ENCODE assay signal across 1 cellular context in genomic region chr17:75819116-75819515, GRCh38.
TF ChIP-seq lines count a peak whose summit lies in the region.

No MANE protein-coding gene starts in this region.

TF ChIP-seq in HepG2, 621 proteins besides CTCF, POLR2A, EP300 and RAD21:
- TF ChIP-seq SPEN (CRISPR knock-in tag; IDR thresholded peaks at IDR 0.05; ENCODE audit: low read depth) (no peak), NR2F6 (IDR thresholded peaks at IDR 0.05) (no peak), NR2F6 (CRISPR knock-in tag; IDR thresholded peaks at IDR 0.05) (no peak), FIP1L1 (IDR thresholded peaks at IDR 0.05; ENCODE audit: borderline replicate concordance, insufficient read depth, low read depth, low read length) (no peak), SIX1 (CRISPR knock-in tag; IDR thresholded peaks at IDR 0.05; ENCODE audit: borderline replicate concordance) (no peak), RFXAP (CRISPR knock-in tag; IDR thresholded peaks at IDR 0.05; ENCODE audit: borderline replicate concordance) (no peak), ZKSCAN8 (CRISPR knock-in tag; IDR thresholded peaks at IDR 0.05; ENCODE audit: borderline replicate concordance) (no peak), HMGA1 (CRISPR knock-in tag; conservative IDR thresholded peaks at IDR 0.05) (no peak), KAT8 (CRISPR knock-in tag; IDR thresholded peaks at IDR 0.05) (no peak), HNRNPUL1 (IDR thresholded peaks at IDR 0.05; ENCODE audit: low read depth, low read length) (no peak), PCBP1 (IDR thresholded peaks at IDR 0.05; ENCODE audit: borderline replicate concordance, low read depth, low read length) (no peak), SMYD3 (CRISPR knock-in tag; IDR thresholded peaks at IDR 0.05) (no peak), ZNF562 (CRISPR knock-in tag; IDR thresholded peaks at IDR 0.05; ENCODE audit: borderline replicate concordance) (no peak), YEATS4 (CRISPR knock-in tag; IDR thresholded peaks at IDR 0.05; ENCODE audit: borderline replicate concordance) (no peak), SMAD1 (CRISPR knock-in tag; IDR thresholded peaks at IDR 0.05; ENCODE audit: borderline replicate concordance, low read depth) (no peak), RFX3 (CRISPR knock-in tag; IDR thresholded peaks at IDR 0.05) (no peak), SOX13 (IDR thresholded peaks at IDR 0.05) (no peak), SOX13 (CRISPR knock-in tag; conservative IDR thresholded peaks at IDR 0.05 in 1 of 2, IDR thresholded peaks at IDR 0.05 in 1 of 2) (no peak)
- TF ChIP-seq, protein P1, sequence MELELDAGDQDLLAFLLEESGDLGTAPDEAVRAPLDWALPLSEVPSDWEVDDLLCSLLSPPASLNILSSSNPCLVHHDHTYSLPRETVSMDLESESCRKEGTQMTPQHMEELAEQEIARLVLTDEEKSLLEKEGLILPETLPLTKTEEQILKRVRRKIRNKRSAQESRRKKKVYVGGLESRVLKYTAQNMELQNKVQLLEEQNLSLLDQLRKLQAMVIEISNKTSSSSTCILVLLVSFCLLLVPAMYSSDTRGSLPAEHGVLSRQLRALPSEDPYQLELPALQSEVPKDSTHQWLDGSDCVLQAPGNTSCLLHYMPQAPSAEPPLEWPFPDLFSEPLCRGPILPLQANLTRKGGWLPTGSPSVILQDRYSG (CRISPR knock-in tag; IDR thresholded peaks at IDR 0.05): no peak
